Comparison of ENCODE assay signal across 9 cellular contexts in genomic region chr19:14138576-14139265, GRCh38. TPM values are rescaled to one million over a fixed set of nuclear protein-coding genes. Genes with fewer than 3 reads are reported as not detected.
DNase-seq lines count a peak whose midpoint lies in the region; ATAC-seq, FAIRE-seq and TF ChIP-seq lines count a peak whose summit lies in the region.
"Had no signal": no experiment of that assay in that cellular context is flagged by ENCODE, and none has a peak within 500 bp of the region (broad histone marks: within the 10 kb centered on the region; RNA-seq: fewer than 3 reads in every experiment).

No MANE protein-coding gene starts in this region.

- H4K20me1 ChIP-seq in endothelial cell of umbilical vein (replicated peaks; ENCODE audit: control insufficient read depth, extremely low read depth, insufficient read depth, low read length): no peaks in the 10 kb centered on the region

- H3K27ac Mint-ChIP-seq in CD8-positive, alpha-beta memory T cell: peak overlapping the region in 6 of 8 donors; percentile 48 to 88 (median 62)

- TF ChIP-seq CTCF in endothelial cell of umbilical vein (IDR thresholded peaks at IDR 0.05; ENCODE audit: extremely low read depth in 1 of 2, insufficient read depth in 1 of 2, low read depth in 1 of 2, low read length in 2 of 2): no peak
- TF ChIP-seq CTCF in neutrophil (IDR thresholded peaks at IDR 0.05): no peak

- peak overlapping the region; percentile 57 for H3K4me2 ChIP-seq in endothelial cell of umbilical vein (ENCODE audit: insufficient read depth, low read length)

- FAIRE-seq in RCC 7860 (lab: Jason Lieb, UNC): no peak
- FAIRE-seq in endothelial cell of umbilical vein (lab: Jason Lieb, UNC): peak; percentile 69

- peaks cover 19% of the 10 kb centered on the region for H3K79me2 ChIP-seq in endothelial cell of umbilical vein (ENCODE audit: control insufficient read depth, insufficient read depth, low read length)

- no peaks in the 10 kb centered on the region for H3K36me3 ChIP-seq in CD8-positive, alpha-beta memory T cell (ENCODE audit: insufficient read depth, low read length)
- H3K36me3 ChIP-seq in endothelial cell of umbilical vein (ENCODE audit: control insufficient read depth in 2 of 2, extremely low read depth in 1 of 2, insufficient read depth in 2 of 2, low read length in 2 of 2): peaks cover 0 to 3% of the 10 kb centered on the region in 2 experiments
- H3K36me3 ChIP-seq in neutrophil: no peaks in the 10 kb centered on the region

- no peak overlapping the region for H3K9ac ChIP-seq in endothelial cell of umbilical vein (replicated peaks; ENCODE audit: extremely low read depth, insufficient read depth, low read length)

- H3K9me1 ChIP-seq in endothelial cell of umbilical vein (replicated peaks; ENCODE audit: control insufficient read depth, extremely low read depth, insufficient read depth, low read length): no peaks in the 10 kb centered on the region

- no peaks in the 10 kb centered on the region for H3K27me3 ChIP-seq in CD8-positive, alpha-beta memory T cell (ENCODE audit: insufficient read depth, low read length, poor library complexity, severe bottlenecking)
- no peaks in the 10 kb centered on the region for H3K27me3 ChIP-seq in endothelial cell of umbilical vein (ENCODE audit: control insufficient read depth in 2 of 2, insufficient read depth in 2 of 2, low read length in 2 of 2)
- H3K27me3 ChIP-seq in neutrophil: no peaks in the 10 kb centered on the region

- H3K9me3 ChIP-seq in CD8-positive, alpha-beta memory T cell (ENCODE audit: low read length): no peaks in the 10 kb centered on the region
- H3K9me3 ChIP-seq in endothelial cell of umbilical vein (replicated peaks; ENCODE audit: control insufficient read depth, insufficient read depth, low read length) (no peaks in the 10 kb centered on the region), neutrophil (no peaks in the 10 kb centered on the region)

- BruUV-seq in endothelial cell of umbilical vein (replicated peaks; lab: Mats Ljungman, UMichigan): no TSS peak

- peaks cover 16 to 46% (median 35%) of the 10 kb centered on the region in 3 donors for H3K4me1 Mint-ChIP-seq in CD8-positive, alpha-beta memory T cell

- dilution Hi-C loops in endothelial cell of umbilical vein (cut with MboI; ENCODE audit: extremely low pct_ligation_motif_present, low sequenced_read_pairs): no loop called here

- H3K27ac ChIP-seq in CD8-positive, alpha-beta memory T cell (ENCODE audit: low read depth, low read length): no peak overlapping the region
- H3K27ac ChIP-seq in endothelial cell of umbilical vein (ENCODE audit: insufficient read depth, low read depth, low read length) (no peak overlapping the region), neutrophil (peak overlapping the region; percentile 92)

- CTCF ChIA-PET in CD8-positive, alpha-beta memory T cell (lab: Charles Lee): interaction anchor here (2.5 kb wide), 1 partner anchor 210 kb away, joined by 12 read pairs; no protein-coding TSS in a partner anchor
- CTCF ChIA-PET in endothelial cell of umbilical vein (lab: Charles Lee): interaction anchor here (1.0 to 2.3 kb wide), 4 partner anchors 9 to 333 kb away, joined by 3 to 12 read pairs (median 5); no protein-coding TSS in a partner anchor

- DNase-seq in CD8-positive, alpha-beta memory T cell: no peak
- DNase-seq in RCC 7860 (ENCODE audit: low spot score) (peak; percentile 10), endothelial cell of umbilical vein (ENCODE audit: low read depth, low spot score) (peak; percentile 35), DMS53 (lab: John Stamatoyannopoulos, UW) (no peak), NCI-H128 (lab: John Stamatoyannopoulos, UW; ENCODE audit: unreplicated experiment) (no peak), NCI-H82 (lab: John Stamatoyannopoulos, UW) (no peak)
- DNase-seq: NCI-H2171 had no signal

- no peak overlapping the region for H2AFZ ChIP-seq in endothelial cell of umbilical vein (ENCODE audit: low read depth, low read length)

- intact Hi-C loops in endothelial cell of umbilical vein (cut with micrococcal nuclease): loop anchor here (5.0 kb wide), 2 partner anchors 149 to 339 kb away; partner anchors contain the start of gene PTGER1

- peaks cover 23% of the 10 kb centered on the region for H3K4me1 ChIP-seq in CD8-positive, alpha-beta memory T cell (ENCODE audit: insufficient read depth, low read length)
- peaks cover 15% of the 10 kb centered on the region for H3K4me1 ChIP-seq in endothelial cell of umbilical vein (ENCODE audit: control insufficient read depth, extremely low read depth, insufficient read depth, low read length)
- H3K4me1 ChIP-seq in neutrophil (ENCODE audit: control insufficient read depth in 1 of 2, insufficient read depth in 1 of 2, low read depth in 1 of 2, low read length in 1 of 2): peaks cover 46 to 52% of the 10 kb centered on the region in 2 experiments

- no peak overlapping the region for H3K4me3 ChIP-seq in CD8-positive, alpha-beta memory T cell (ENCODE audit: low read length)
- H3K4me3 ChIP-seq in endothelial cell of umbilical vein (replicated peaks in 1 of 3; ENCODE audit: insufficient read depth in 1 of 3, low read depth in 1 of 3, low read length in 3 of 3) (peak overlapping the region in 1 of 3 experiments; percentile 15), neutrophil (ENCODE audit: low read depth in 1 of 2, low read length in 1 of 2) (no peak overlapping the region)

- peak overlapping the region; percentile 58 to 93 (median 71) for H3K4me3 Mint-ChIP-seq in CD8-positive, alpha-beta memory T cell

- H3K9me3 Mint-ChIP-seq in CD8-positive, alpha-beta memory T cell: no peaks in the 10 kb centered on the region

- no peak for ATAC-seq in GM18519 (IDR thresholded peaks at IDR 0.05; ENCODE audit: low FRiP score, unreplicated experiment)

- POLR2A ChIA-PET in CD8-positive, alpha-beta memory T cell (lab: Charles Lee): no interaction called here
- POLR2A ChIA-PET in endothelial cell of umbilical vein (lab: Charles Lee): interaction anchor here (0.7 kb wide), 1 partner anchor 986 kb away, joined by 3 read pairs; no protein-coding TSS in a partner anchor

- H3K27me3 Mint-ChIP-seq in CD8-positive, alpha-beta memory T cell: no peaks in the 10 kb centered on the region

- H3K36me3 Mint-ChIP-seq in CD8-positive, alpha-beta memory T cell: peaks cover 0 to 12% (median 3%) of the 10 kb centered on the region in 3 donors

- no peak for TF ChIP-seq POLR2A in endothelial cell of umbilical vein (IDR thresholded peaks at IDR 0.05; ENCODE audit: low read depth, low read length)

TF ChIP-seq in endothelial cell of umbilical vein, 7 proteins besides CTCF, POLR2A, EP300 and RAD21 (continues in another document):
- TF ChIP-seq GATA2 (IDR thresholded peaks at IDR 0.05; ENCODE audit: insufficient read depth, insufficient read length, low read depth, low read length): no peak
- no peak for TF ChIP-seq MYC (IDR thresholded peaks at IDR 0.05; ENCODE audit: low read depth, low read length)
- no peak for TF ChIP-seq POLR2AphosphoS5 (IDR thresholded peaks at IDR 0.05; ENCODE audit: insufficient read depth, low read depth, low read length)

RNA-seq across cellular contexts. Expression of gene ASF1B, which starts 2.3 kb away (rescaled TPM):
- 10 to 100 TPM; 75.0 to 76.2 TPM for total RNA-seq in CD8-positive, alpha-beta memory T cell
- 4.5 TPM for polyA plus RNA-seq in CD8-positive, alpha-beta memory T cell
- total RNA-seq in endothelial cell of umbilical vein: 37.1 and 39.1 TPM in 2 replicates
- 36.6 and 42.4 TPM in 2 replicates for polyA plus RNA-seq in endothelial cell of umbilical vein
- polyA plus RNA-seq in endothelial cell of umbilical vein (2011; cell fraction: cytosol; rRNA removed): 36.8 and 38.5 TPM in 2 replicates
- polyA plus RNA-seq in endothelial cell of umbilical vein (2011; cell fraction: nucleus; rRNA removed): 14.1 and 14.4 TPM in 2 replicates
- 18.8 and 25.4 TPM in 2 replicates for polyA plus RNA-seq in endothelial cell of umbilical vein (2012)
- 16.8 and 18.4 TPM in 2 replicates for polyA minus RNA-seq in endothelial cell of umbilical vein
- polyA minus RNA-seq in endothelial cell of umbilical vein (2011; cell fraction: cytosol; rRNA and poly(A)+ RNA removed): 183 TPM
- polyA minus RNA-seq in endothelial cell of umbilical vein (2011; cell fraction: nucleus; rRNA and poly(A)+ RNA removed): 4.8 and 6.0 TPM in 2 replicates

RNA-seq across cellular contexts. Expression of gene PRKACA, which starts 21.2 kb away (rescaled TPM):
- 10 to 100 TPM; 77.3 to 81.0 TPM for total RNA-seq in CD8-positive, alpha-beta memory T cell
- 1.5 TPM for polyA plus RNA-seq in CD8-positive, alpha-beta memory T cell
- 97.5 and 110 TPM in 2 replicates for total RNA-seq in endothelial cell of umbilical vein
- 29.9 and 44.2 TPM in 2 replicates for polyA plus RNA-seq in endothelial cell of umbilical vein
- 59.3 and 67.5 TPM in 2 replicates for polyA plus RNA-seq in endothelial cell of umbilical vein (2011; cell fraction: cytosol; rRNA removed)
- polyA plus RNA-seq in endothelial cell of umbilical vein (2011; cell fraction: nucleus; rRNA removed): 33.2 and 33.7 TPM in 2 replicates
- 83.5 and 89.6 TPM in 2 replicates for polyA plus RNA-seq in endothelial cell of umbilical vein (2012)
- 48.3 and 48.5 TPM in 2 replicates for polyA minus RNA-seq in endothelial cell of umbilical vein
- 25.4 TPM for polyA minus RNA-seq in endothelial cell of umbilical vein (2011; cell fraction: cytosol; rRNA and poly(A)+ RNA removed)
- 16.0 and 18.2 TPM in 2 replicates for polyA minus RNA-seq in endothelial cell of umbilical vein (2011; cell fraction: nucleus; rRNA and poly(A)+ RNA removed)

RNA-seq across cellular contexts. Expression of gene SAMD1, which starts 48.2 kb away (rescaled TPM):
- 100 to 1,000 TPM in 1 of 2 experiments, 10 to 100 TPM in 1; 97.8 to 105 TPM for total RNA-seq in CD8-positive, alpha-beta memory T cell
- 2.8 TPM for polyA plus RNA-seq in CD8-positive, alpha-beta memory T cell
- total RNA-seq in endothelial cell of umbilical vein: 35.2 and 35.9 TPM in 2 replicates
- 13.8 and 14.1 TPM in 2 replicates for polyA plus RNA-seq in endothelial cell of umbilical vein
- 11.0 and 14.1 TPM in 2 replicates for polyA plus RNA-seq in endothelial cell of umbilical vein (2011; cell fraction: cytosol; rRNA removed)
- 21.4 and 22.8 TPM in 2 replicates for polyA plus RNA-seq in endothelial cell of umbilical vein (2011; cell fraction: nucleus; rRNA removed)
- polyA plus RNA-seq in endothelial cell of umbilical vein (2012): 18.1 and 27.6 TPM in 2 replicates
- 6.2 and 7.8 TPM in 2 replicates for polyA minus RNA-seq in endothelial cell of umbilical vein
- polyA minus RNA-seq in endothelial cell of umbilical vein (2011; cell fraction: cytosol; rRNA and poly(A)+ RNA removed): 39.2 TPM
- 1.5 and 4.2 TPM in 2 replicates for polyA minus RNA-seq in endothelial cell of umbilical vein (2011; cell fraction: nucleus; rRNA and poly(A)+ RNA removed)

RNA-seq across cellular contexts. Expression of gene C19orf67, which starts 53.1 kb away (rescaled TPM):
- total RNA-seq in CD8-positive, alpha-beta memory T cell: under 1 TPM in 1 of 2 experiments, not detected in 1; 0.42 TPM
- not detected for polyA plus RNA-seq in CD8-positive, alpha-beta memory T cell
- 0.55 TPM in 1 of 2 replicates, not detected in the other for total RNA-seq in endothelial cell of umbilical vein
- polyA plus RNA-seq in endothelial cell of umbilical vein: not detected in 2 replicates
- not detected in 2 replicates for polyA plus RNA-seq in endothelial cell of umbilical vein (2011; cell fraction: cytosol; rRNA removed)
- polyA plus RNA-seq in endothelial cell of umbilical vein (2011; cell fraction: nucleus; rRNA removed): not detected in 2 replicates
- polyA plus RNA-seq in endothelial cell of umbilical vein (2012): not detected in 2 replicates
- polyA minus RNA-seq in endothelial cell of umbilical vein: 0.40 TPM in 1 of 2 replicates, not detected in the other
- polyA minus RNA-seq in endothelial cell of umbilical vein (2011; cell fraction: cytosol; rRNA and poly(A)+ RNA removed): not detected
- polyA minus RNA-seq in endothelial cell of umbilical vein (2011; cell fraction: nucleus; rRNA and poly(A)+ RNA removed): not detected in 2 replicates

Comparison
In these comparisons a context has a peak if more than half of its experiments do, and no peak if none do; other contexts are left out.
1. DNase-seq: peak in RCC 7860 (single experiment) and endothelial cell of umbilical vein (single experiment); none in CD8-positive, alpha-beta memory T cell (0 of 5), DMS53 (single experiment), NCI-H128 (single experiment) and NCI-H82 (single experiment).